ENCODE assay signal across 8 cellular contexts in the genomic region with DNA sequence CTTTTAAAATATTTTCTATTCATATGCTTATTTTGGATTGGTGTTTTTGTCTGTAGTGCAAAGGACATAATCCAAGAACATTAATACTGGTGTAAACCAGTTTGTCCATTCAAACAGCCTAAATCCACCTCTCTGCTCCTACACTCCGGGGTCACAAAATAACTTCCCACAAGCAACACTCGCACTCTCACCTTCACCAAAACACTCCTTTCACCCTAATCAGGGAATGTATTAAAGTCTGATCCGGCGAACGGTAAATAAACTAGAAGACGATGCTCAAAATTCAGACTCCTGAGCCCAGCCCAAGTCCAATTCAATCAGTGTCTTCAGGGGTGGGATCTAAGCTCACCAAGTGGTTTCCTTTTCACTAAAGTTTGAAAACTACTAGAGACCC. TPM values are rescaled to one million over a fixed set of nuclear protein-coding genes. Genes with fewer than 3 reads are reported as not detected.
DNase-seq lines count a peak whose midpoint lies in the region; ATAC-seq and TF ChIP-seq lines count a peak whose summit lies in the region.

No MANE protein-coding gene starts in this region.

- H3K4me1 Mint-ChIP-seq in activated B cell treated with CpG ODN at 0.5 μM for 24 hours = peaks cover 49% of the 10 kb centered on the region

- H3K27ac Mint-ChIP-seq in activated B cell treated with CpG ODN at 0.5 μM for 24 hours = peak overlapping the region; percentile 98

- H3K27ac ChIP-seq in left ventricle myocardium inferior (replicated peaks) (peak overlapping the region; percentile 86), gastrocnemius medialis (peak overlapping the region; percentile 79 to 93 (median 89))

- no peaks in the 10 kb centered on the region for H3K9me3 ChIP-seq in left ventricle myocardium inferior (replicated peaks)
- H3K9me3 ChIP-seq in gastrocnemius medialis = no peaks in the 10 kb centered on the region

- peaks cover 16% of the 10 kb centered on the region for H3K36me3 Mint-ChIP-seq in activated B cell treated with CpG ODN at 0.5 μM for 24 hours (ENCODE audit: low read depth)

- H3K27me3 ChIP-seq in left ventricle myocardium inferior (ENCODE audit: low read depth) (no peaks in the 10 kb centered on the region), gastrocnemius medialis (peaks cover 0 to 4% (median 0%) of the 10 kb centered on the region in 3 donors)

- DNase-seq in Right ventricle myocardium superior (no peak), Right ventricle myocardium inferior (ENCODE audit: missing footprints) (no peak), activated B cell treated with CpG ODN at 0.5 μM for 24 hours (no peak), left ventricle myocardium inferior (no peak), gastrocnemius medialis (no peak), iPS-NIHi11 (ENCODE audit: low spot score) (no peak)

- peak; percentile 7 for ATAC-seq in Right ventricle myocardium superior (ENCODE audit: poor library complexity)
- no peak for ATAC-seq in Right ventricle myocardium inferior
- no peak for ATAC-seq in activated B cell treated with CpG ODN at 0.5 μM for 24 hours (ENCODE audit: low read depth)
- ATAC-seq in gastrocnemius medialis = peak; percentile 1 to 13
- no peak for ATAC-seq in GM18861 (IDR thresholded peaks at IDR 0.05; ENCODE audit: unreplicated experiment)
- ATAC-seq in HG02885 (IDR thresholded peaks at IDR 0.05; ENCODE audit: poor library complexity, unreplicated experiment) = no peak

- intact Hi-C loops in Right ventricle myocardium superior (cut with DNase I) = loop anchor here (2.0 kb wide), 1 partner anchor 67 kb away; a partner anchor contains a TSS
- intact Hi-C loops in Right ventricle myocardium inferior (cut with DNase I) = loop anchor here (1.0 kb wide), 1 partner anchor 66 kb away; a partner anchor contains a TSS
- intact Hi-C loops in activated B cell treated with CpG ODN at 0.5 μM for 24 hours (cut with micrococcal nuclease) = loop anchor here (1.0 to 10.0 kb wide), 7 partner anchors 66 to 1264 kb away; a partner anchor contains a TSS
- intact Hi-C loops in left ventricle myocardium inferior (cut with micrococcal nuclease) = loop anchor here (2.0 kb wide), 1 partner anchor 67 kb away; a partner anchor contains a TSS
- intact Hi-C loops in gastrocnemius medialis (cut with DNase I; ENCODE audit: low total_unique reads) = loop anchor here (1.0 to 10.0 kb wide), 5 partner anchors 66 to 615 kb away; a partner anchor contains a TSS

- H3K36me3 ChIP-seq in left ventricle myocardium inferior (no peaks in the 10 kb centered on the region), gastrocnemius medialis (no peaks in the 10 kb centered on the region)

- H3K4me3 ChIP-seq in left ventricle myocardium inferior = peak overlapping the region; percentile 87
- H3K4me3 ChIP-seq in gastrocnemius medialis = peak overlapping the region; percentile 83 to 99 (median 91)

- H3K4me3 Mint-ChIP-seq in activated B cell treated with CpG ODN at 0.5 μM for 24 hours = peak overlapping the region; percentile 98

- TF ChIP-seq CTCF in activated B cell treated with CpG ODN at 0.5 μM for 24 hours (IDR thresholded peaks at IDR 0.05) (no peak), left ventricle myocardium inferior (IDR thresholded peaks at IDR 0.05; ENCODE audit: borderline replicate concordance) (no peak), gastrocnemius medialis (IDR thresholded peaks at IDR 0.05 in 4 of 5, conservative IDR thresholded peaks at IDR 0.05 in 1 of 5) (no peak)

- H3K4me1 ChIP-seq in left ventricle myocardium inferior (peaks cover 49% of the 10 kb centered on the region), gastrocnemius medialis (peaks cover 15 to 16% of the 10 kb centered on the region in 2 donors)

- no peak for TF ChIP-seq POLR2A in gastrocnemius medialis (IDR thresholded peaks at IDR 0.05)

- no peaks in the 10 kb centered on the region for H3K27me3 Mint-ChIP-seq in activated B cell treated with CpG ODN at 0.5 μM for 24 hours

- in situ Hi-C loops in gastrocnemius medialis (cut with MboI; ENCODE audit: low sequenced_read_pairs in 4 of 4) = no loop called here

- POLR2A ChIA-PET in activated B cell treated with CpG ODN at 0.5 μM for 24 hours (lab: Charles Lee) = interaction anchor here (0.8 to 6.7 kb wide), 5 partner anchors 14 to 802 kb away, joined by 3 to 167 read pairs (median 6); a partner anchor contains a TSS

- no peaks in the 10 kb centered on the region for H3K9me3 Mint-ChIP-seq in activated B cell treated with CpG ODN at 0.5 μM for 24 hours

- CTCF ChIA-PET in activated B cell treated with CpG ODN at 0.5 μM for 24 hours (lab: Charles Lee) = interaction anchor here (4.1 kb wide), 1 partner anchor 67 kb away, joined by 27 read pairs; a partner anchor contains a TSS

RNA-seq across cellular contexts. Expression of a gene that starts 0.6 kb away (rescaled TPM):
- total RNA-seq in Right ventricle myocardium superior (20.2 TPM), Right ventricle myocardium inferior (21.3 TPM), activated B cell treated with CpG ODN at 0.5 μM for 24 hours (46.8 and 52.9 TPM in 2 replicates), left ventricle myocardium inferior (22.0 TPM), gastrocnemius medialis (10 to 100 TPM; 17.9 to 26.0 (median 22.6) TPM)

Comparison
In these comparisons a context has a peak if more than half of its experiments do, and no peak if none do; other contexts are left out.
1. ATAC-seq: peak in Right ventricle myocardium superior (single experiment) and gastrocnemius medialis (2 of 2); none in Right ventricle myocardium inferior (single experiment), activated B cell treated with CpG ODN at 0.5 μM for 24 hours (single experiment), GM18861 (single experiment) and HG02885 (single experiment).